34 cellular contexts compared by ENCODE assay signal in the genomic region with DNA sequence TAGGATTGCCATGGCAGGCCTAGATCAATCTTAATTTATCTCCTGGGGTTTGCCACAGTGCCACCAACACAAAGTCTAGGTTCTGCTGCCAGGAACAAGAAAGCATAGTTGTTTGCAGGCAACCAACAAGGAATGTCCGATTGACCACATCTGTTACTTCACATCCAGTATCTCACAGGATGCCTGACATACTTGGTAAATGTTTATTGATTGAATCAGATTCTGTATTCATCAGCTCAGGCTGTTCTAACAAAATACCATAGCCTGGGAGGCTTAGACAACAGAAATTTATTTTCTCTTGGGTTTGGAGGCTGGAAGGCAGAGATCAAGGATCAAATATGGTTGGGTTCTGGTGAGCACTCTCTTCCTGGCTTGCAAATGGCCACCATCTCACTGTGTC. TPM values are rescaled to one million over a fixed set of nuclear protein-coding genes. Genes with fewer than 3 reads are reported as not detected.
DNase-seq lines count a peak whose midpoint lies in the region; ATAC-seq, FAIRE-seq and TF ChIP-seq lines count a peak whose summit lies in the region.
"Had no signal": no experiment of that assay in that cellular context is flagged by ENCODE, and none has a peak within 500 bp of the region (broad histone marks: within the 10 kb centered on the region; RNA-seq: fewer than 3 reads in every experiment).

No MANE protein-coding gene starts in this region.

- H3K27me3 ChIP-seq in HepG2 (ENCODE audit: control insufficient read depth in 1 of 2, insufficient read depth in 2 of 2, low read length in 2 of 2) (no peaks in the 10 kb centered on the region), right lobe of liver (no peaks in the 10 kb centered on the region)
- H3K27me3 ChIP-seq: cardiac muscle cell, Peyer's patch, upper lobe of left lung had no signal

- FAIRE-seq in HepG2 (lab: Jason Lieb, UNC): peak; percentile 26
- FAIRE-seq: colon, endothelial cell of umbilical vein, islet of Langerhans had no signal

- H3K27ac ChIP-seq in HepG2 (ENCODE audit: extremely low read length, insufficient read depth, low read length): no peak overlapping the region
- no peak overlapping the region for H3K27ac ChIP-seq in right lobe of liver
- H3K27ac ChIP-seq: 22Rv1, C4-2B, cardiac muscle cell, Peyer's patch, psoas muscle, SJCRH30, upper lobe of left lung had no signal

- POLR2A ChIA-PET in HepG2 (lab: Yijun Ruan, JAX): no interaction called here

- no peak overlapping the region for H3K9ac ChIP-seq in HepG2 (ENCODE audit: insufficient read depth, low read depth, low read length)

- no peak for ATAC-seq in HepG2
- no peak for ATAC-seq in right lobe of liver
- no peak for ATAC-seq in activated naive CD4-positive, alpha-beta T cell treated with anti-CD3 and anti-CD28 coated beads, Interleukin-2, amount 50 U/mL, for 72 hours
- ATAC-seq in HG02798 (IDR thresholded peaks at IDR 0.05; ENCODE audit: poor library complexity, unreplicated experiment): no peak
- ATAC-seq in mucosa of descending colon: no peak
- ATAC-seq in HG03460 (IDR thresholded peaks at IDR 0.05; ENCODE audit: unreplicated experiment): no peak
- ATAC-seq: naive thymus-derived CD8-positive, alpha-beta T cell; psoas muscle; stimulated activated memory B cell treated with anti-CD40 and anti-IgM and Interleukin-4, amounts not matched to agents 10 μg/mL and 1 μg/mL and 100 μg/mL, for 72 hours had no signal

- H3K9me3 ChIP-seq in HepG2 (ENCODE audit: low read length) (peaks cover 10% of the 10 kb centered on the region), right lobe of liver (no peaks in the 10 kb centered on the region), mucosa of descending colon (peaks cover 9% of the 10 kb centered on the region)
- H3K9me3 ChIP-seq: Peyer's patch, SJCRH30 had no signal

- DNase-seq in HepG2 (ENCODE audit: low spot score): no peak
- no peak for DNase-seq in right lobe of liver
- peak; percentile 96 for DNase-seq in amniotic epithelial cell (ENCODE audit: low read depth)
- DNase-seq in fibroblast of villous mesenchyme (ENCODE audit: low read depth): peak; percentile 72
- DNase-seq in activated naive CD4-positive, alpha-beta T cell treated with anti-CD3 and anti-CD28 coated beads, Interleukin-2, amount 50 U/mL, for 72 hours (ENCODE audit: low spot score in 2 of 2): no peak
- no peak for DNase-seq in mucosa of descending colon
- DNase-seq: activated CD4-positive, alpha-beta T cell treated with anti-CD3 and anti-CD28 coated beads for 48 hours; activated T-cell treated with anti-CD3 and anti-CD28 coated beads for 4 hours; DMS79; GF-D8; glutamatergic neuron; KG1; naive thymus-derived CD8-positive, alpha-beta T cell; NCI-H1417; NCI-H2081; NCI-H69; nucleus accumbens; Peyer's patch; psoas muscle; SJCRH30; substantia nigra; T1000; upper lobe of left lung had no signal

- no peaks in the 10 kb centered on the region for H4K20me1 ChIP-seq in HepG2 (ENCODE audit: insufficient read depth, low read length)

- H3K9me3 Mint-ChIP-seq in activated naive CD4-positive, alpha-beta T cell treated with anti-CD3 and anti-CD28 coated beads, Interleukin-2, amount 50 U/mL, for 72 hours: peaks cover 9 to 11% of the 10 kb centered on the region in 2 donors
- H3K9me3 Mint-ChIP-seq: activated naive CD4-positive, alpha-beta T cell treated with anti-CD3 and anti-CD28 coated beads, Interleukin-2, amount 50 U/mL, for 24 hours had no signal

- H2AFZ ChIP-seq in HepG2 (ENCODE audit: low read length): no peak overlapping the region

- no peak overlapping the region for H3K27ac Mint-ChIP-seq in activated naive CD4-positive, alpha-beta T cell treated with anti-CD3 and anti-CD28 coated beads, Interleukin-2, amount 50 U/mL, for 72 hours
- H3K27ac Mint-ChIP-seq: activated naive CD4-positive, alpha-beta T cell treated with anti-CD3 and anti-CD28 coated beads, Interleukin-2, amount 50 U/mL, for 24 hours; naive thymus-derived CD8-positive, alpha-beta T cell; stimulated activated memory B cell treated with anti-CD40 and anti-IgM and Interleukin-4, amounts not matched to agents 10 μg/mL and 1 μg/mL and 100 μg/mL, for 72 hours had no signal

- H3K36me3 Mint-ChIP-seq in activated naive CD4-positive, alpha-beta T cell treated with anti-CD3 and anti-CD28 coated beads, Interleukin-2, amount 50 U/mL, for 72 hours: peaks cover 0 to 5% of the 10 kb centered on the region in 2 donors
- H3K36me3 Mint-ChIP-seq: activated naive CD4-positive, alpha-beta T cell treated with anti-CD3 and anti-CD28 coated beads, Interleukin-2, amount 50 U/mL, for 24 hours; stimulated activated memory B cell treated with anti-CD40 and anti-IgM and Interleukin-4, amounts not matched to agents 10 μg/mL and 1 μg/mL and 100 μg/mL, for 72 hours had no signal

- 37% methylated on average over 1 of the region's 1 CpG for WGBS in HepG2 (ENCODE audit: low lambda C conversion rate)
- WGBS in right lobe of liver (ENCODE audit: insufficient coverage, low coverage, low lambda C conversion rate, missing lambda C conversion rate): 29% methylated on average over 1 of the region's 1 CpG

- TF ChIP-seq CTCF in HepG2 (CRISPR knock-in tag; IDR thresholded peaks at IDR 0.05): no peak
- no peak for TF ChIP-seq CTCF in right lobe of liver (IDR thresholded peaks at IDR 0.05)
- no peak for TF ChIP-seq CTCF in fibroblast of villous mesenchyme (IDR thresholded peaks at IDR 0.05; ENCODE audit: insufficient read depth, low read depth, low read length)
- no peak for TF ChIP-seq CTCF in mucosa of descending colon (IDR thresholded peaks at IDR 0.05)

- H3K4me1 ChIP-seq in HepG2 (ENCODE audit: insufficient read depth, low read length): no peaks in the 10 kb centered on the region
- H3K4me1 ChIP-seq in right lobe of liver: no peaks in the 10 kb centered on the region
- H3K4me1 ChIP-seq in mucosa of descending colon (ENCODE audit: low read depth): no peaks in the 10 kb centered on the region
- H3K4me1 ChIP-seq: Peyer's patch, psoas muscle, SJCRH30, upper lobe of left lung had no signal

- no peaks in the 10 kb centered on the region for H3K36me3 ChIP-seq in HepG2 (replicated peaks in 1 of 2; ENCODE audit: control insufficient read depth in 1 of 2, insufficient read depth in 2 of 2, low read length in 2 of 2)
- no peaks in the 10 kb centered on the region for H3K36me3 ChIP-seq in right lobe of liver
- H3K36me3 ChIP-seq in mucosa of descending colon (ENCODE audit: low read depth): no peaks in the 10 kb centered on the region
- H3K36me3 ChIP-seq: cardiac muscle cell, Peyer's patch, SJCRH30, upper lobe of left lung had no signal

- no peak for TF ChIP-seq RAD21 in HepG2 (CRISPR knock-in tag; IDR thresholded peaks at IDR 0.05)

- CTCF ChIA-PET in HepG2 (lab: Yijun Ruan, JAX; ENCODE audit: low intra/inter-chr PET ratio, low total read pairs): no interaction called here

- no TSS peak for BruUV-seq in HepG2 (replicated peaks; lab: Mats Ljungman, UMichigan)

- TF ChIP-seq POLR2A in HepG2 (IDR thresholded peaks at IDR 0.05; ENCODE audit: insufficient read depth in 1 of 2, low read depth in 2 of 2, low read length in 2 of 2) (no peak), right lobe of liver (IDR thresholded peaks at IDR 0.05) (no peak)

- intact Hi-C loops in HepG2 (cut with micrococcal nuclease; ENCODE audit: unreplicated experiment): no loop called here
- intact Hi-C loops in right lobe of liver (cut with DNase I): no loop called here
- intact Hi-C loops in mucosa of descending colon (cut with DNase I, micrococcal nuclease): no loop called here

- H3K4me3 ChIP-seq in HepG2 (replicated peaks in 1 of 3; ENCODE audit: insufficient read depth in 1 of 3, low read depth in 2 of 3, low read length in 3 of 3) (no peak overlapping the region), right lobe of liver (no peak overlapping the region), fibroblast of villous mesenchyme (ENCODE audit: low read depth, low read length) (no peak overlapping the region), mucosa of descending colon (no peak overlapping the region)
- H3K4me3 ChIP-seq: cardiac muscle cell, Peyer's patch, psoas muscle, SJCRH30, upper lobe of left lung had no signal

- no peak for TF ChIP-seq EP300 in HepG2 (IDR thresholded peaks at IDR 0.05; ENCODE audit: low read depth in 2 of 2, low read length in 2 of 2)
- TF ChIP-seq EP300 in HepG2 (CRISPR knock-in tag; IDR thresholded peaks at IDR 0.05; ENCODE audit: borderline replicate concordance): no peak

- no peak overlapping the region for H3K4me2 ChIP-seq in HepG2 (ENCODE audit: low read depth, low read length)

- in situ Hi-C loops in HepG2 (cut with HindIII; ENCODE audit: extremely low pct_ligation_motif_present, low pct_unique_long_range_greater_than_20kb): no loop called here

- H3K79me2 ChIP-seq in HepG2 (ENCODE audit: insufficient read depth, low read length): no peaks in the 10 kb centered on the region

TF ChIP-seq in HepG2, 621 proteins besides CTCF, POLR2A, EP300 and RAD21 (continues in another document):
- no peak for TF ChIP-seq ZKSCAN1 (IDR thresholded peaks at IDR 0.05; ENCODE audit: low read length)

RNA-seq across cellular contexts. Expression of a gene that starts 26.3 kb away (rescaled TPM):
- total RNA-seq in HepG2 (2016; rRNA removed; fragmentation: Illumina TruSeq; extraction: Trizol) (not detected in 2 replicates), right lobe of liver (not detected), fibroblast of villous mesenchyme (not detected in 2 replicates), mucosa of descending colon (not detected)
- total RNA-seq in HepG2 (2016; cell fraction: cytosol; rRNA removed; fragmentation: Illumina TruSeq; extraction: Trizol; ENCODE audit: low read depth): not detected in 2 replicates
- not detected in 2 replicates for total RNA-seq in HepG2 (2016; cell fraction: insoluble cytoplasmic fraction; rRNA removed; fragmentation: Illumina TruSeq; extraction: Trizol)
- total RNA-seq in HepG2 (2016; cell fraction: membrane; rRNA removed; fragmentation: Illumina TruSeq; extraction: Trizol): not detected in 2 replicates
- not detected in 2 replicates for total RNA-seq in HepG2 (2016; cell fraction: nucleus; rRNA removed; fragmentation: Illumina TruSeq; extraction: Trizol)
- polyA plus RNA-seq in HepG2 (2011; rRNA removed): not detected in 2 replicates
- polyA plus RNA-seq in HepG2 (2011; cell fraction: cytosol; rRNA removed): not detected in 2 replicates
- polyA plus RNA-seq in HepG2 (2011; cell fraction: nucleus; rRNA removed): not detected in 2 replicates
- not detected in 2 replicates for polyA plus RNA-seq in HepG2 (2012)
- polyA plus RNA-seq in HepG2 (2016; cell fraction: cytosol; fragmentation: Illumina TruSeq; extraction: Trizol; ENCODE audit: low read depth): not detected in 2 replicates
- polyA plus RNA-seq in HepG2 (2016; cell fraction: insoluble cytoplasmic fraction; fragmentation: Illumina TruSeq; extraction: Trizol; ENCODE audit: low read depth): not detected in 2 replicates
- not detected in 2 replicates for polyA plus RNA-seq in HepG2 (2016; cell fraction: membrane; fragmentation: Illumina TruSeq; extraction: Trizol; ENCODE audit: low read depth)
- polyA plus RNA-seq in HepG2 (2016; cell fraction: nucleus; fragmentation: Illumina TruSeq; extraction: Trizol; ENCODE audit: insufficient read depth, low read depth): not detected in 2 replicates
- polyA minus RNA-seq in HepG2 (2011; rRNA and poly(A)+ RNA removed; ENCODE audit: low replicate concordance): not detected in 2 replicates
- polyA minus RNA-seq in HepG2 (2011; cell fraction: cytosol; rRNA and poly(A)+ RNA removed): not detected in 2 replicates
- not detected in 2 replicates for polyA minus RNA-seq in HepG2 (2011; cell fraction: nucleus; rRNA and poly(A)+ RNA removed)
- total RNA-seq in activated naive CD4-positive, alpha-beta T cell treated with anti-CD3 and anti-CD28 coated beads, Interleukin-2, amount 50 U/mL, for 72 hours: not detected
- total RNA-seq: cardiac muscle cell; endothelial cell of umbilical vein; liver; naive thymus-derived CD8-positive, alpha-beta T cell; Peyer's patch; psoas muscle; SJCRH30; upper lobe of left lung had no signal
- polyA plus RNA-seq: cardiac muscle cell; endothelial cell of umbilical vein; liver; naive thymus-derived CD8-positive, alpha-beta T cell; psoas muscle had no signal

Comparison
In these comparisons a context has a peak if more than half of its experiments do, and no peak if none do; other contexts are left out.
1. DNase-seq: peak in amniotic epithelial cell (single experiment) and fibroblast of villous mesenchyme (single experiment); none in HepG2 (single experiment), right lobe of liver (0 of 3), activated naive CD4-positive, alpha-beta T cell treated with anti-CD3 and anti-CD28 coated beads, Interleukin-2, amount 50 U/mL, for 72 hours (0 of 2) and mucosa of descending colon (0 of 3).